Comparison of ENCODE assay signal across 8 cellular contexts in the genomic region with DNA sequence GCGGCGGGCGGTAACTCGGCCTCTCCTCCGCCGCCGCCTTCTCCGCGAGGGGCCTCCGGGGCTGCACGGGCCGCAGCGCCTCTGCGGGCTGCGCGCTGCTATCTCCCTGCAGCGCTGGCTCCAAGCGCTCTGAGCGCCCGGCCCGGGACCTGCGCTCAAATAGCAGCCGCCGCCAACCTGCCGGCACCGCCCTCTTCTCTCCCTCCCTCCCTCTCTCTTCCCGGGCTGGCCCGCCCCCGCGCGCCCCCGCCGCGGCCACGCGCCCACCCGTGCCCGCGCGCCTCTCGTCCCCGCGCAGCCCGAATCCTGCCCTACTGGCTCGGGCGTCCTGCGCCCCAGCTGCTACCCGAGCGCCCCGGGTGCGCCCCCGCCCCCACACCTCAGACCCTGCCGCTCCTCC. TPM values are rescaled to one million over a fixed set of nuclear protein-coding genes. Genes with fewer than 3 reads are reported as not detected.
DNase-seq lines count a peak whose midpoint lies in the region; ATAC-seq and TF ChIP-seq lines count a peak whose summit lies in the region.

Gene CACNA2D2, minus strand, starts transcription at position 131 of the 400 bp plus-strand sequence. CDS start 211 bp downstream, outside the sequence.

- 0 to 2% methylated on average over 7 to 53 of the region's 53 CpGs for WGBS in lung, 2 donors

- no peak for TF ChIP-seq CTCF in lung (IDR thresholded peaks at IDR 0.05; ENCODE audit: control extremely low read depth, extremely low read depth)

- peaks cover 0 to 9% of the 10 kb centered on the region in 2 donors for H3K4me1 ChIP-seq in lung (ENCODE audit: control insufficient read depth in 2 of 2, insufficient read depth in 2 of 2, low read length in 2 of 2)

- H3K9me3 ChIP-seq in lung (ENCODE audit: control insufficient read depth in 2 of 2, insufficient read depth in 1 of 2, low read length in 1 of 2): no peaks in the 10 kb centered on the region

- no peaks in the 10 kb centered on the region for H3K36me3 ChIP-seq in lung (ENCODE audit: control insufficient read depth in 2 of 2, insufficient read depth in 2 of 2, low read length in 2 of 2)

- no peaks in the 10 kb centered on the region for H3K27me3 ChIP-seq in lung (ENCODE audit: control insufficient read depth, insufficient read depth)

- DNase-seq in AG08395 (ENCODE audit: low spot score) (peak; percentile 15), HUDEP-2 (lab: John Stamatoyannopoulos, UW; ENCODE audit: unreplicated experiment in 76 of 76) (peak in 48 of 76 experiments; percentile 1 to 54 (median 22)), cerebellum (ENCODE audit: low spot score) (peak; percentile 95), lung (ENCODE audit: low spot score) (peak; percentile 67), NCI-H1048 (lab: John Stamatoyannopoulos, UW) (no peak), retina (no peak)
- DNase-seq in activated CD4-positive, alpha-beta T cell treated with anti-CD3 and anti-CD28 coated beads for 1 hour: peak; percentile 63
- peak; percentile 3 to 15 (median 10) for DNase-seq in stimulated activated CD4-positive, alpha-beta T cell treated with anti-CD3 and anti-CD28 coated beads, TNF-alpha, amount 100 ng/mL, for 48 hours (ENCODE audit: low read depth in 3 of 3)

- H3K27ac ChIP-seq in lung (ENCODE audit: low read depth in 1 of 2, low read length in 1 of 2): peak within 1 kb of the TSS in 1 of 2 donors; percentile 32

- peak; percentile 80 for ATAC-seq in lung (ENCODE audit: insufficient read depth, low FRiP score)

- peak within 1 kb of the TSS; percentile 56 for H3K4me3 ChIP-seq in lung

RNA-seq across cellular contexts. Expression of gene CACNA2D2, which starts in this region (rescaled TPM):
- total RNA-seq in cerebellum: 12.2 TPM
- total RNA-seq in lung: 100 to 1,000 TPM in 1 of 2 donors, 10 to 100 TPM in 1; 35.8 to 111 TPM
- polyA plus RNA-seq in lung: 100 to 1,000 TPM in 1 of 2 donors, 10 to 100 TPM in 1; 28.2 to 102 TPM

Comparison
In these comparisons a context has a peak if more than half of its experiments do, and no peak if none do; other contexts are left out.
1. DNase-seq: peak in AG08395 (single experiment), HUDEP-2 (48 of 76), activated CD4-positive, alpha-beta T cell treated with anti-CD3 and anti-CD28 coated beads for 1 hour (single experiment), cerebellum (single experiment), lung (single experiment) and stimulated activated CD4-positive, alpha-beta T cell treated with anti-CD3 and anti-CD28 coated beads, TNF-alpha, amount 100 ng/mL, for 48 hours (3 of 3); none in NCI-H1048 (single experiment) and retina (single experiment).